Comparison of ENCODE assay signal across 8 cellular contexts in the genomic region with DNA sequence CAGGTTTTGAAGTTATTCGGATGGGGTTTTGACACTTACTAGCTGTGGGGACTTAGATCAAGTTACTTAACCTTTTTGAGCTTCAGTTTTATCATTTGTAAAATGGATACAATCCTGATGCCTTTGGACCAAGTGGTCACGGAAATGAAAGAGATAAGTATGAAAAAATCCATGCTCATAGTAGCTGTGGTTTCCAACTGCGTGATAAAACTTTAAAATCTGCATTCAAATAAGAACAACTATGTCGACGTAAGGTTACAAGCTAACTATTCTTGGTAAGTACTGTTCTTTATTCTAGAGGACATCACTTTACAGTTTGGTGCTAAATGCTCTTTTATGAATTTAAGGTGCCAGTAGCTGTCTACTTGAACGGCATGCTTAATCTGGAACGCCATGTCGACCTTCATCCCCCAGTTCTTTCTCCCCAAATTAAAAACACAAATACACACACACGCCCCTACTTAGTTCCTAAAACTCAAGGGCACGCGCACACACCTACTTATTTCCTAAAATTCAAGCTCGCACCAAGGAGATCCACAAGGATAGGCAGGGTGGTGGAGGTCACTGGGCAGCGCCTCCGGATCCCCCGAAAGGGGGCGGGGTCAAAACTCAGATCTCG. TPM values are rescaled to one million over a fixed set of nuclear protein-coding genes. Genes with fewer than 3 reads are reported as not detected.
DNase-seq lines count a peak whose midpoint lies in the region; ATAC-seq and TF ChIP-seq lines count a peak whose summit lies in the region.

No MANE protein-coding gene starts in this region.

- peaks cover 62% of the 10 kb centered on the region for H3K4me1 Mint-ChIP-seq in activated B cell treated with CpG ODN at 0.5 μM for 24 hours

- DNase-seq in H7 (no peak), activated B cell treated with CpG ODN at 0.5 μM for 24 hours (no peak), right cardiac atrium (no peak), GOT3 (lab: John Stamatoyannopoulos, UW) (no peak), nucleus accumbens (lab: John Stamatoyannopoulos, UW) (no peak)

- H3K27me3 Mint-ChIP-seq in activated B cell treated with CpG ODN at 0.5 μM for 24 hours: no peaks in the 10 kb centered on the region

- no peak for TF ChIP-seq CTCF in activated B cell treated with CpG ODN at 0.5 μM for 24 hours (IDR thresholded peaks at IDR 0.05)

- 11% methylated on average over 17 of the region's 17 CpGs for WGBS in right cardiac atrium

- no peaks in the 10 kb centered on the region for H3K4me1 ChIP-seq in right cardiac atrium (ENCODE audit: control insufficient read depth, insufficient read depth, low read length)

- peak overlapping the region; percentile 95 for H3K4me3 ChIP-seq in H7 (ENCODE audit: insufficient read depth, low read depth, low read length)
- peak overlapping the region; percentile 91 for H3K4me3 ChIP-seq in right cardiac atrium (ENCODE audit: low read length)
- H3K4me3 ChIP-seq in skin epidermis: peak overlapping the region; percentile 62 to 93 (median 77)

- H3K36me3 Mint-ChIP-seq in activated B cell treated with CpG ODN at 0.5 μM for 24 hours (ENCODE audit: low read depth): peaks cover 36% of the 10 kb centered on the region

- peaks cover 2% of the 10 kb centered on the region for H3K9me3 Mint-ChIP-seq in activated B cell treated with CpG ODN at 0.5 μM for 24 hours

- no peaks in the 10 kb centered on the region for H3K9me3 ChIP-seq in right cardiac atrium (ENCODE audit: control insufficient read depth, low read length)

- H3K27me3 ChIP-seq in H7 (ENCODE audit: control insufficient read depth, insufficient read depth, low read length) (no peaks in the 10 kb centered on the region), right cardiac atrium (ENCODE audit: control insufficient read depth, insufficient read depth) (no peaks in the 10 kb centered on the region)

- H3K27ac Mint-ChIP-seq in activated B cell treated with CpG ODN at 0.5 μM for 24 hours: peak overlapping the region; percentile 94

- CTCF ChIA-PET in activated B cell treated with CpG ODN at 0.5 μM for 24 hours (lab: Charles Lee): interaction anchor here (0.7 to 4.1 kb wide), 10 partner anchors 10 to 159 kb away, joined by 3 to 17 read pairs (median 4); no protein-coding TSS in a partner anchor

- POLR2A ChIA-PET in activated B cell treated with CpG ODN at 0.5 μM for 24 hours (lab: Charles Lee): interaction anchor here (0.6 to 8.6 kb wide), 35 partner anchors 8 to 1992 kb away, joined by 3 to 306 read pairs (median 6); partner anchors contain the start of genes CAP1, CITED4, CTPS1 and RIMS3

- no peaks in the 10 kb centered on the region for H3K36me3 ChIP-seq in H7 (replicated peaks; ENCODE audit: control insufficient read depth, insufficient read depth, low read length)

- intact Hi-C loops in activated B cell treated with CpG ODN at 0.5 μM for 24 hours (cut with micrococcal nuclease) (loop anchor here (1.0 to 10.0 kb wide), 9 partner anchors 8 to 1034 kb away; partner anchors contain the start of genes COL9A2, CTPS1, ZFP69 and ZMPSTE24), right cardiac atrium (cut with DNase I) (no loop called here)

- H3K4me3 Mint-ChIP-seq in activated B cell treated with CpG ODN at 0.5 μM for 24 hours: peak overlapping the region; percentile 94

- peak overlapping the region; percentile 98 for H3K27ac ChIP-seq in right cardiac atrium (ENCODE audit: low read length)
- H3K27ac ChIP-seq in skin epidermis: peak overlapping the region in 20 of 21 experiments; percentile 95 to 100 (median 99)

- ATAC-seq in activated B cell treated with CpG ODN at 0.5 μM for 24 hours (ENCODE audit: low read depth): no peak
- ATAC-seq in right cardiac atrium: no peak
- ATAC-seq in GM19395 (IDR thresholded peaks at IDR 0.05; ENCODE audit: unreplicated experiment): no peak
- no peak for ATAC-seq in GM21825 (IDR thresholded peaks at IDR 0.05; ENCODE audit: unreplicated experiment)

RNA-seq across cellular contexts. Expression of gene NFYC, which starts 0.5 kb away (rescaled TPM):
- 43.3 and 51.0 TPM in 2 replicates for total RNA-seq in H7 (2014; rRNA removed; shearing (Covaris generic))
- 68.7 and 76.0 TPM in 2 replicates for total RNA-seq in activated B cell treated with CpG ODN at 0.5 μM for 24 hours
- total RNA-seq in right cardiac atrium: 10 to 100 TPM; 70.6 to 82.6 (median 78.9) TPM
- polyA plus RNA-seq in right cardiac atrium: 63.6 TPM

RNA-seq across cellular contexts. Expression of gene RIMS3, which starts 25.5 kb away (rescaled TPM):
- total RNA-seq in H7 (2014; rRNA removed; shearing (Covaris generic)): 20.0 and 20.7 TPM in 2 replicates
- total RNA-seq in activated B cell treated with CpG ODN at 0.5 μM for 24 hours (5.5 and 6.2 TPM in 2 replicates), right cardiac atrium (1 to 10 TPM; 4.3 to 4.8 (median 4.5) TPM)
- polyA plus RNA-seq in right cardiac atrium: 1.5 TPM
